ENCODE assay signal across 22 cellular contexts in genomic region chr17:81080056-81080455, GRCh38.
"Had no signal": no experiment of that assay in that cellular context is flagged by ENCODE, and none has a peak within 500 bp of the region (broad histone marks: within the 10 kb centered on the region; RNA-seq: fewer than 3 reads in every experiment).

No MANE protein-coding gene starts in this region.

- FAIRE-seq: pancreas had no signal

- H3K36me3 ChIP-seq: cardiac muscle cell, pancreas had no signal

- H3K27me3 ChIP-seq: cardiac muscle cell, pancreas, sigmoid colon, testis, vagina had no signal

- H3K4me3 ChIP-seq: cardiac muscle cell, left ventricle myocardium inferior, pancreas, sigmoid colon, testis, vagina had no signal

- H3K9me3 ChIP-seq: left ventricle myocardium inferior, pancreas, sigmoid colon, testis, vagina had no signal

- ATAC-seq: pancreas; stimulated activated naive B cell treated with anti-CD40 and anti-IgM and Interleukin-4, amounts not matched to agents 10 μg/mL and 1 μg/mL and 100 μg/mL, for 72 hours had no signal

- H3K27ac ChIP-seq: cardiac muscle cell, pancreas, testis, vagina had no signal

- DNase-seq: activated CD4-positive, alpha-beta memory T cell treated with anti-CD3 and anti-CD28 coated beads for 36 hours; activated CD4-positive, alpha-beta T cell treated with anti-CD3 and anti-CD28 coated beads for 48 hours; activated naive CD4-positive, alpha-beta T cell treated with Interleukin-2 at 50 U/mL for 16 hours; activated naive CD8-positive, alpha-beta T cell treated with anti-CD3 and anti-CD28 coated beads for 36 hours; activated T-cell treated with anti-CD3 and anti-CD28 coated beads, Interleukin-2, amount 50 U/mL, for 48 hours; effector CD8-positive, alpha-beta T cell; foreskin melanocyte; hippocampal formation; kidney glomerular epithelial cell; left ventricle myocardium inferior; mammary epithelial cell; midbrain; natural killer cell; pancreas; sigmoid colon; stimulated activated CD4-positive, alpha-beta T cell treated with anti-CD3 and anti-CD28 coated beads, Interleukin-2, amount 100 ng/mL, for 48 hours; stimulated activated CD8-positive, alpha-beta memory T cell treated with anti-CD3 and anti-CD28 coated beads, Interleukin-4, amount 100 ng/mL, for 48 hours; stimulated activated naive B cell treated with anti-CD40 and anti-IgM and Interleukin-4, amounts not matched to agents 10 μg/mL and 1 μg/mL and 100 μg/mL, for 72 hours; T1000; testis had no signal
